ENCODE assay signal across 8 cellular contexts in genomic region chr17:18187816-18188761, GRCh38. TPM values are rescaled to one million over a fixed set of nuclear protein-coding genes. Genes with fewer than 3 reads are reported as not detected.
DNase-seq lines count a peak whose midpoint lies in the region; ATAC-seq and TF ChIP-seq lines count a peak whose summit lies in the region.

No MANE protein-coding gene starts in this region.

- H3K79me1 ChIP-seq in IMR-90 (ENCODE audit: low read depth in 1 of 2, low read length in 2 of 2), result peaks cover 10 to 81% of the 10 kb centered on the region in 2 experiments

- TF ChIP-seq CTCF in A673 (conservative IDR thresholded peaks at IDR 0.05; ENCODE audit: low read depth, low read length), result no peak
- no peak; the same call in 1 of the 2 replicates for TF ChIP-seq CTCF in IMR-90 (conservative IDR thresholded peaks at IDR 0.05; ENCODE audit: low read depth, low read length)
- TF ChIP-seq CTCF in body of pancreas (IDR thresholded peaks at IDR 0.05), result no peak

- ATAC-seq in IMR-90 (ENCODE audit: low read depth) (no peak), body of pancreas (no peak), aorta (ENCODE audit: low FRiP score) (no peak), GM21576 (IDR thresholded peaks at IDR 0.05; ENCODE audit: unreplicated experiment) (no peak)

- H3K9ac ChIP-seq in IMR-90 (ENCODE audit: low read depth, low read length), result no peak overlapping the region

- 92% methylated on average over 2 of the region's 9 CpGs; no CpG with 5 or more reads in 1 of the 2 experiments for WGBS in IMR-90 (ENCODE audit: extremely low coverage in 2 of 2, insufficient read length in 1 of 2), 2 experiments
- WGBS in body of pancreas, 2 donors, result 12 to 23% methylated on average over 9 of the region's 9 CpGs
- 6 to 8% methylated on average over 9 of the region's 9 CpGs for WGBS in aorta, 2 donors

- H3K4ac ChIP-seq in IMR-90 (ENCODE audit: low read depth, low read length), result no peak overlapping the region

- H4K8ac ChIP-seq in IMR-90 (ENCODE audit: low read depth in 2 of 2, low read length in 2 of 2), result no peak overlapping the region

- no peak overlapping the region for H2BK5ac ChIP-seq in IMR-90 (ENCODE audit: low read depth, low read length, poor library complexity, severe bottlenecking)

- no peak overlapping the region for H2AK5ac ChIP-seq in IMR-90 (ENCODE audit: low read depth, low read length)

- peaks cover 88% of the 10 kb centered on the region for H4K20me1 ChIP-seq in IMR-90 (ENCODE audit: insufficient read depth, low read length)

- H3K9me1 ChIP-seq in IMR-90 (ENCODE audit: insufficient read depth, low read length), result peaks cover 37% of the 10 kb centered on the region

- POLR2A ChIA-PET in A673 (lab: Charles Lee; ENCODE audit: low non-redundant PET), result no interaction called here
- POLR2A ChIA-PET in IMR-90 (lab: Charles Lee; ENCODE audit: unreplicated experiment), result no interaction called here

- in situ Hi-C loops in IMR-90 (cut with MboI; ENCODE audit: low sequenced_read_pairs), result no loop called here

- dilution Hi-C loops in IMR-90 (cut with HindIII; ENCODE audit: low sequenced_read_pairs, unreplicated experiment), result no loop called here

- H3K27ac ChIP-seq in A673 (ENCODE audit: low read depth, low read length, poor library complexity, severe bottlenecking), result no peak overlapping the region
- no peak overlapping the region for H3K27ac ChIP-seq in IMR-90 (ENCODE audit: insufficient read depth, low read length)
- peak overlapping the region in 3 of 4 donors; percentile 63 to 98 (median 96) for H3K27ac ChIP-seq in body of pancreas
- H3K27ac ChIP-seq in aorta (ENCODE audit: low read depth in 1 of 2, low read length in 2 of 2), result peak overlapping the region in 1 of 2 donors; percentile 25

- H3K23ac ChIP-seq in IMR-90 (ENCODE audit: low read depth, low read length), result peak overlapping the region; percentile 56; the same call in 1 of the 2 replicates

- H2BK20ac ChIP-seq in IMR-90 (ENCODE audit: low read depth, low read length), result no peak overlapping the region

- H3K18ac ChIP-seq in IMR-90 (ENCODE audit: low read depth, low read length), result no peak overlapping the region

- TF ChIP-seq POLR2A in IMR-90 (IDR thresholded peaks at IDR 0.05; ENCODE audit: low read depth, low read length) (no peak), body of pancreas (IDR thresholded peaks at IDR 0.05) (no peak)

- no peak overlapping the region for H2AFZ ChIP-seq in IMR-90 (replicated peaks; ENCODE audit: low read length, poor library complexity)

- peaks cover 19% of the 10 kb centered on the region for H3K36me3 ChIP-seq in A673 (ENCODE audit: insufficient read depth, low read length, poor library complexity, severe bottlenecking)
- H3K36me3 ChIP-seq in IMR-90 (ENCODE audit: control insufficient read depth, insufficient read depth, low read length), result peaks cover 32% of the 10 kb centered on the region
- H3K36me3 ChIP-seq in body of pancreas (replicated peaks in 1 of 2; ENCODE audit: insufficient read depth in 1 of 2, low read depth in 2 of 2), result no peaks in the 10 kb centered on the region
- H3K36me3 ChIP-seq in aorta (ENCODE audit: control insufficient read depth in 1 of 2, insufficient read depth in 2 of 2, low read length in 1 of 2), result no peaks in the 10 kb centered on the region

- H4K5ac ChIP-seq in IMR-90 (ENCODE audit: low read depth, low read length), result no peak overlapping the region

- CTCF ChIA-PET in A673 (lab: Charles Lee), result no interaction called here
- CTCF ChIA-PET in IMR-90 (lab: Yijun Ruan, JAX), result interaction anchor here (0.6 kb wide), 1 partner anchor 675 kb away, joined by 3 read pairs; no protein-coding TSS in a partner anchor

- peak overlapping the region; percentile 89 for H3K4me2 ChIP-seq in IMR-90 (ENCODE audit: low read depth, low read length)

- intact Hi-C loops in A673 (cut with micrococcal nuclease; ENCODE audit: unreplicated experiment) (no loop called here), IMR-90 (cut with micrococcal nuclease) (no loop called here), body of pancreas (cut with DNase I) (no loop called here), aorta (cut with DNase I) (no loop called here)

- H4K91ac ChIP-seq in IMR-90 (ENCODE audit: insufficient read depth, low read depth, low read length), result no peak overlapping the region

- no peaks in the 10 kb centered on the region for H3K27me3 ChIP-seq in A673 (replicated peaks; ENCODE audit: insufficient read depth, low read depth, low read length, poor library complexity)
- H3K27me3 ChIP-seq in IMR-90 (ENCODE audit: control insufficient read depth, insufficient read depth, low read length), result no peaks in the 10 kb centered on the region
- no peaks in the 10 kb centered on the region for H3K27me3 ChIP-seq in body of pancreas
- H3K27me3 ChIP-seq in aorta (ENCODE audit: control insufficient read depth in 1 of 2, insufficient read depth in 2 of 2, low read length in 1 of 2), result no peaks in the 10 kb centered on the region

- H3K4me1 ChIP-seq in A673 (ENCODE audit: insufficient read depth, low read length, poor library complexity, severe bottlenecking), result peaks cover 24% of the 10 kb centered on the region
- H3K4me1 ChIP-seq in IMR-90 (ENCODE audit: control insufficient read depth, insufficient read depth, low read length), result peaks cover 34% of the 10 kb centered on the region
- H3K4me1 ChIP-seq in body of pancreas, result peaks cover 70% of the 10 kb centered on the region
- peaks cover 4 to 9% of the 10 kb centered on the region in 2 donors for H3K4me1 ChIP-seq in aorta (ENCODE audit: control insufficient read depth in 1 of 2, insufficient read depth in 2 of 2, low read length in 2 of 2)

- H3K4me3 ChIP-seq in A673 (ENCODE audit: low read depth, low read length, poor library complexity, severe bottlenecking) (peak overlapping the region; percentile 92), IMR-90 (ENCODE audit: insufficient read depth, low read depth, low read length) (no peak overlapping the region), body of pancreas (no peak overlapping the region), aorta (ENCODE audit: low read length in 2 of 2) (peak overlapping the region; percentile 45 to 58)

- DNase-seq in A673 (ENCODE audit: low spot score) (no peak), IMR-90 (peak; percentile 23), body of pancreas (no peak), medulla oblongata (ENCODE audit: extremely low spot score) (peak; percentile 33), aorta (peak; percentile 65 to 82), NCI-H748 (lab: John Stamatoyannopoulos, UW; ENCODE audit: unreplicated experiment) (no peak), RPMI8226 (no peak)

- H3K14ac ChIP-seq in IMR-90 (replicated peaks; ENCODE audit: low read depth, low read length), result no peak overlapping the region

- TF ChIP-seq RAD21 in IMR-90 (IDR thresholded peaks at IDR 0.05; ENCODE audit: low read length), result no peak

- no peak overlapping the region for H2BK15ac ChIP-seq in IMR-90 (ENCODE audit: low read depth, low read length)

- no peak overlapping the region for H2BK120ac ChIP-seq in IMR-90 (ENCODE audit: low read depth, low read length)

- BruUV-seq in A673 (replicated peaks; lab: Mats Ljungman, UMichigan) (no TSS peak), IMR-90 (replicated peaks; lab: Mats Ljungman, UMichigan) (no TSS peak)

- no peak overlapping the region for H3K56ac ChIP-seq in IMR-90 (ENCODE audit: extremely low read depth, insufficient read depth, low read length)

- H3K9me3 ChIP-seq in A673 (ENCODE audit: low read depth, low read length, poor library complexity, severe bottlenecking) (no peaks in the 10 kb centered on the region), IMR-90 (ENCODE audit: control insufficient read depth, insufficient read depth, low read length) (no peaks in the 10 kb centered on the region), body of pancreas (no peaks in the 10 kb centered on the region), aorta (ENCODE audit: control insufficient read depth, low read length) (no peaks in the 10 kb centered on the region)

- no peak overlapping the region for H2AK9ac ChIP-seq in IMR-90 (replicated peaks; ENCODE audit: low read depth, low read length, poor library complexity)

TF ChIP-seq in IMR-90, 13 proteins besides CTCF, POLR2A, EP300 and RAD21:
- 0 out of 2 replicates have a peak, but pooled peaks have one; percentile 19 for TF ChIP-seq USF2 (IDR thresholded peaks at IDR 0.05; ENCODE audit: low read depth, low read length)
- no peak for TF ChIP-seq CHD1 (IDR thresholded peaks at IDR 0.05; ENCODE audit: low read depth, low read length)
- TF ChIP-seq MAZ (IDR thresholded peaks at IDR 0.05; ENCODE audit: borderline replicate concordance, low read depth, low read length), result no peak

RNA-seq across cellular contexts. Expression of gene ALKBH5, which starts 4.5 kb away (rescaled TPM):
- total RNA-seq in A673 (2021) (119 and 124 TPM in 2 replicates), IMR-90 (2012; rRNA removed) (79.6 and 86.1 TPM in 2 replicates), body of pancreas (10 to 100 TPM; 45.4 to 48.8 TPM), aorta (100 to 1,000 TPM in 1 of 2 donors, 10 to 100 TPM in 1; 91.5 to 114 TPM)
- polyA plus RNA-seq in IMR-90 (2012; rRNA removed) (54.6 and 57.6 TPM in 2 replicates), aorta (10 to 100 TPM; 33.0 to 40.4 TPM)
- polyA plus RNA-seq in IMR-90 (2012; cell fraction: cytosol; rRNA removed), result 48.0 and 70.0 TPM in 2 replicates
- polyA plus RNA-seq in IMR-90 (2012; cell fraction: nucleus; rRNA removed; ENCODE audit: low replicate concordance), result 28.3 and 30.6 TPM in 2 replicates

RNA-seq across cellular contexts. Expression of gene LLGL1, which starts 37.3 kb away (rescaled TPM):
- total RNA-seq in A673 (2021) (30.2 and 39.8 TPM in 2 replicates), IMR-90 (2012; rRNA removed) (34.2 and 40.1 TPM in 2 replicates), body of pancreas (10 to 100 TPM in 1 of 2 donors, 1 to 10 TPM in 1; 6.6 to 11.4 TPM), aorta (10 to 100 TPM; 14.1 to 18.9 TPM)
- polyA plus RNA-seq in IMR-90 (2012; rRNA removed) (52.9 and 57.9 TPM in 2 replicates), aorta (10 to 100 TPM in 1 of 2 donors, 1 to 10 TPM in 1; 4.0 to 12.7 TPM)
- polyA plus RNA-seq in IMR-90 (2012; cell fraction: cytosol; rRNA removed), result 29.8 and 72.4 TPM in 2 replicates
- polyA plus RNA-seq in IMR-90 (2012; cell fraction: nucleus; rRNA removed; ENCODE audit: low replicate concordance), result 53.9 and 145 TPM in 2 replicates

Comparison
In these comparisons a context has a peak if more than half of its experiments do, and no peak if none do; other contexts are left out.
1. DNase-seq: peak in IMR-90 (single experiment), medulla oblongata (single experiment) and aorta (2 of 2); none in A673 (single experiment), body of pancreas (0 of 4), NCI-H748 (single experiment) and RPMI8226 (single experiment).
2. H3K27ac ChIP-seq: peak in body of pancreas (3 of 4); none in A673 (single experiment) and IMR-90 (single experiment).
3. H3K4me3 ChIP-seq: peak in A673 (single experiment) and aorta (2 of 2); none in IMR-90 (single experiment) and body of pancreas (0 of 2).